14 cellular contexts compared by ENCODE assay signal in the genomic region with DNA sequence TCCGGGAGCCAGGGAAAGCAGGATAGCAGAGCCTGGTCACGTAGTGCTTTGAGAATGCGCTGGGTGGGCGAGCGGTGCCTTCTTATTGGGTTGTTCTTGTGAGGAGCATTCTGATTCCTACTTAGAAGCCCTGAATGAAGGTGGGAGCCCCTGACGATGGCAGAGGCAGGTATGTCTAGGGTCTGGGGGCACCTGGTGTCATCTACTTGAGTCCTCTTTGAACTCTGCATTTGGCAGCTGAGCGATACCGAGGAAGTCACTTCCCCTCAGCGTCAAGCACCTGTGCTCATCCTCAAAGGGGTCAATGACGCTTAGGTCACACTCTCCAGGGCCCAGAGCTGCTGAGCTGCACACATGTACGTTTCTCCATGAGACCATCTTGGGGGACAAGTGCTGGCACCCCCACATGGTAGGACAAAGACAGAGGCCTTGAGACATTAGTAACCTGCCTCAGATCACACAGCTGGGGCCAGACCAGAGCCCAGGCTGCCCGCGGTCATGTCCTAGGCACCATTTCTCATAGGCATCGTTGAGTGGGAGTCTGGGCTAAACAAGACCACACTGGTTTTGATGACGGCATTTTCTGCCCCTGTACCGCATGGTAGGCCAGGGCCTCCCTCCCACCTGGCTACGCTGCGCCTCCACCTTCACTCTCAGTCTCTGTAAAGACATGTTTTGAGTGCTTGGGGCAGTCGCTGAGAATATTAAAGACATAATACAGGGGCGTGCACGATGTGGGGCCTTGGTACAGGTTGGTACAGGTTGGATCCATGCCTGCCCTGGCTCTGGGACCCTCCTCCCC.
"Had no signal": no experiment of that assay in that cellular context is flagged by ENCODE, and none has a peak within 500 bp of the region (broad histone marks: within the 10 kb centered on the region; RNA-seq: fewer than 3 reads in every experiment).

No MANE protein-coding gene starts in this region.

- H3K27ac ChIP-seq: ascending aorta, breast epithelium, hepatocyte had no signal

- H3K27me3 ChIP-seq: ascending aorta, breast epithelium, hepatocyte had no signal

- H3K9me3 ChIP-seq: ascending aorta, breast epithelium had no signal

- H3K36me3 ChIP-seq: ascending aorta, breast epithelium had no signal

- H3K4me3 Mint-ChIP-seq: activated CD8-positive, alpha-beta memory T cell treated with anti-CD3 and anti-CD28 coated beads, Interleukin-2, amount 10 ng/mL, durations not matched to agents 7 days and 5 days; stimulated activated naive B cell treated with anti-CD40 and anti-IgM and Interleukin-4, amounts not matched to agents 10 μg/mL and 1 μg/mL and 100 μg/mL, for 72 hours had no signal

- H3K4me1 ChIP-seq: ascending aorta, breast epithelium had no signal

- H3K27ac Mint-ChIP-seq: activated CD8-positive, alpha-beta memory T cell treated with anti-CD3 and anti-CD28 coated beads, Interleukin-2, amount 10 ng/mL, durations not matched to agents 7 days and 5 days; stimulated activated naive B cell treated with anti-CD40 and anti-IgM and Interleukin-4, amounts not matched to agents 10 μg/mL and 1 μg/mL and 100 μg/mL, for 72 hours had no signal

- H3K36me3 Mint-ChIP-seq: activated CD8-positive, alpha-beta memory T cell treated with anti-CD3 and anti-CD28 coated beads, Interleukin-2, amount 10 ng/mL, durations not matched to agents 7 days and 5 days; stimulated activated naive B cell treated with anti-CD40 and anti-IgM and Interleukin-4, amounts not matched to agents 10 μg/mL and 1 μg/mL and 100 μg/mL, for 72 hours had no signal

- H3K9me3 Mint-ChIP-seq: stimulated activated naive B cell treated with anti-CD40 and anti-IgM and Interleukin-4, amounts not matched to agents 10 μg/mL and 1 μg/mL and 100 μg/mL, for 72 hours had no signal

- ATAC-seq: activated CD8-positive, alpha-beta memory T cell treated with anti-CD3 and anti-CD28 coated beads, Interleukin-2, amount 10 ng/mL, durations not matched to agents 7 days and 5 days; esophagus mucosa; left ventricle myocardium superior; stimulated activated naive B cell treated with anti-CD40 and anti-IgM and Interleukin-4, amounts not matched to agents 10 μg/mL and 1 μg/mL and 100 μg/mL, for 72 hours had no signal

- H2AFZ ChIP-seq: hepatocyte had no signal

- H3K4me2 ChIP-seq: hepatocyte had no signal

- DNase-seq: activated CD4-positive, CD25-positive, alpha-beta regulatory T cell treated with anti-CD3 and anti-CD28 coated beads, Interleukin-2, amount 50 U/mL, for 72 hours; activated CD8-positive, alpha-beta memory T cell treated with anti-CD3 and anti-CD28 coated beads, Interleukin-2, amount 10 ng/mL, durations not matched to agents 7 days and 5 days; activated naive CD4-positive, alpha-beta T cell; left ventricle myocardium superior; mesendoderm; stimulated activated CD4-positive, alpha-beta T cell treated with anti-CD3 and anti-CD28 coated beads, Interleukin-1b, Interleukin-23, amount 100 ng/mL, for 48 hours; stimulated activated naive B cell treated with anti-CD40 and anti-IgM and Interleukin-4, amounts not matched to agents 10 μg/mL and 1 μg/mL and 100 μg/mL, for 72 hours; T-helper 1 cell; T1000; trophoblast cell had no signal

- H3K4me3 ChIP-seq: ascending aorta, breast epithelium, hepatocyte had no signal
